ENCODE assay signal across 19 cellular contexts in the genomic region with DNA sequence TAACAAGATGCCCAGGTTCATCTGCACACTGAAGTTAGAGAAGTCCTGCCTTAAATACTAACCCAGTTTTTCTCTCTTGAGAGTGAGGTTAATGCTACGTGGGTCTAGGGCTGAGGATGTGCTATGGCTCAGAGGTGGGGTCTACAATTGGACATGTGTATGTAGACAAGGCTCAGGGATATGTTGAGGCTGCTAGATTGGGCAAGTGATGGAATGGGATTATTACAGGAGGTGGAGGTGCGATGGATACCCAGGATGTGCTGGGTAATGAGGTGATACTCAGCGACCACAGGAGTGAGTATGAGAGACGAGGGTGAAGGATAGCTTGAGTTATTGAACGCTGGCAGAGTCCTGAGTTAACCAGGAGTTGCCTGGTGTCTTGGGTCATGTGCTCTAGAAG.
"Had no signal": no experiment of that assay in that cellular context is flagged by ENCODE, and none has a peak within 500 bp of the region (broad histone marks: within the 10 kb centered on the region; RNA-seq: fewer than 3 reads in every experiment).

No MANE protein-coding gene starts in this region.

- H3K4me1 Mint-ChIP-seq: neural progenitor cell had no signal

- H3K36me3 ChIP-seq: neural progenitor cell, ovary had no signal

- H3K27ac ChIP-seq: body of pancreas, epithelial cell of prostate, lower lobe of right lung, neural progenitor cell, ovary, sigmoid colon, SK-N-MC, spleen, thoracic aorta, upper lobe of right lung, WERI-Rb-1 had no signal

- H3K4me1 ChIP-seq: body of pancreas, lower lobe of right lung, neural progenitor cell, sigmoid colon, spleen, upper lobe of right lung had no signal

- H3K9ac ChIP-seq: neural progenitor cell had no signal

- DNase-seq: activated CD8-positive, alpha-beta memory T cell treated with anti-CD3 and anti-CD28 coated beads for 24 hours; amygdala; body of pancreas; central memory CD4-positive, alpha-beta T cell; effector CD8-positive, alpha-beta T cell; head of caudate nucleus; left colon; lower lobe of right lung; ovary; sigmoid colon; spleen; upper lobe of right lung; WERI-Rb-1 had no signal

- H3K4me3 ChIP-seq: body of pancreas, lower lobe of right lung, neural progenitor cell, ovary, sigmoid colon, SK-N-MC, spleen, thoracic aorta, upper lobe of right lung had no signal

- H3K9me3 ChIP-seq: body of pancreas, lower lobe of right lung, ovary, sigmoid colon, spleen, thoracic aorta, upper lobe of right lung had no signal

- H3K27ac Mint-ChIP-seq: neural progenitor cell had no signal

- H3K9me3 Mint-ChIP-seq: activated naive CD4-positive, alpha-beta T cell treated with anti-CD3 and anti-CD28 coated beads, Interleukin-2, amount 50 U/mL, for 24 hours; activated T-helper 2 cell treated with anti-CD3 and anti-CD28 coated beads, Interferon-gamma antibody, Interleukin-2, Interleukin-4, amounts not matched to agents 10 μg/mL and 5 μg/mL and 100 μg/mL, durations not matched to agents 14 hours and 24 hours and 36 hours; neural progenitor cell had no signal

- H3K27me3 Mint-ChIP-seq: activated naive CD4-positive, alpha-beta T cell treated with anti-CD3 and anti-CD28 coated beads, Interleukin-2, amount 50 U/mL, for 24 hours had no signal

- H3K27me3 ChIP-seq: body of pancreas, neural progenitor cell, ovary, sigmoid colon, spleen, upper lobe of right lung had no signal

- H3K4me3 Mint-ChIP-seq: activated naive CD4-positive, alpha-beta T cell treated with anti-CD3 and anti-CD28 coated beads, Interleukin-2, amount 50 U/mL, for 24 hours; neural progenitor cell had no signal

- ATAC-seq: body of pancreas, left colon, upper lobe of right lung had no signal
